Comparison of ENCODE assay signal across 8 cellular contexts in the genomic region with DNA sequence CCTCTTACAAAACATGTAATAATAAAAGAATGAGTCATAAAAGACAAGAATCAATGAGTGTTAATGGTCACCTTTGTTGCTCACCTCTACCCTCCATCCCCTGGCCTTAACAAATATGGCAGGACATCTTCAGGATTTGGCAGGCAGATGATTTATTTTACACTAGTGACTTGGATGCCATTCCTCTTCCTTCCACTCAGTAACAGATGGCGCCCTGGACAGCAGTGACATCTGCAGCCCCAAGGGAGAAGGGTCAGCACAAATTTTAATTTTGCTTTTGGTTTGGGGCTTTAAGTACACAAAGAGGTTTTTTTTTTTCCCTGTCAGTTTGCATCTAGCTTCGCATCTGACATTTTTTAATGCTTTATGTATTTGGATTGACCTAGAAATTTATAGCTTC.
A peak's percentile ranks its signal among the peaks of the same experiment; 100 is the strongest.
DNase-seq lines count a peak whose midpoint lies in the region; ATAC-seq, FAIRE-seq and TF ChIP-seq lines count a peak whose summit lies in the region.
"Not testable (repeated sequence)": the region's sequence is repeated elsewhere in the genome, so short reads cannot be mapped to it uniquely, and the experiment has no call there.

No MANE protein-coding gene starts in this region.

- not testable (repeated sequence) for H3K4me3 ChIP-seq in BE2C (ENCODE audit: low read depth, low read length); GM23338; NB4 (ENCODE audit: low read depth, low read length); K562

- H3K4me1 ChIP-seq in BE2C; GM23338 (ENCODE audit: insufficient read depth); K562 (replicated peaks in 1 of 2; ENCODE audit: control insufficient read depth in 2 of 2, insufficient read depth in 2 of 2, low read length in 2 of 2): not testable (repeated sequence)

- not testable (repeated sequence) for H4K20me1 ChIP-seq in GM23338 (replicated peaks; ENCODE audit: insufficient read depth); K562 (replicated peaks; ENCODE audit: control insufficient read depth, insufficient read depth, low read length)

- TF ChIP-seq POLR2A in NB4 (IDR thresholded peaks at IDR 0.05; ENCODE audit: extremely low read depth, insufficient read length); K562 (conservative IDR thresholded peaks at IDR 0.05): not testable (repeated sequence)

- H3K9ac ChIP-seq in K562 (ENCODE audit: insufficient read depth in 1 of 2, low read depth in 2 of 2, low read length in 2 of 2) = not testable (repeated sequence)

- not testable (repeated sequence) for H3K27me3 Mint-ChIP-seq in GM23338 (ENCODE audit: insufficient read depth, low read depth, poor library complexity); natural killer cell (ENCODE audit: low read depth in 2 of 2)

- H3K27me3 ChIP-seq in BE2C; GM23338 (ENCODE audit: insufficient read depth); K562 (ENCODE audit: control insufficient read depth in 2 of 2, insufficient read depth in 2 of 2, low read length in 2 of 2): not testable (repeated sequence)

- POLR2A ChIA-PET in K562 (lab: Yijun Ruan, JAX) = not testable (repeated sequence)

- not testable (repeated sequence) for TF ChIP-seq CTCF in BE2C (IDR thresholded peaks at IDR 0.05; ENCODE audit: low read depth, low read length); natural killer cell (IDR thresholded peaks at IDR 0.05)
- TF ChIP-seq CTCF in GM23338 (conservative IDR thresholded peaks at IDR 0.05; ENCODE audit: low read depth in 2 of 2) (peak in 1 of 2 experiments; percentile 50; a peak in 2 of 4 replicates), NB4 (IDR thresholded peaks at IDR 0.05; ENCODE audit: low read depth, low read length) (peak; percentile 6), K562 (IDR thresholded peaks at IDR 0.05 in 2 of 3, conservative IDR thresholded peaks at IDR 0.05 in 1 of 3; ENCODE audit: insufficient read depth in 2 of 3, low read depth in 1 of 3, low read length in 3 of 3) (peak in 2 of 3 experiments; percentile 44 to 62; a peak in 4 of 6 replicates)

- not testable (repeated sequence) for H3K27ac Mint-ChIP-seq in GM23338, natural killer cell

- CTCF ChIA-PET in K562 (lab: Yijun Ruan, JAX; ENCODE audit: low intra/inter-chr PET ratio) = not testable (repeated sequence)

- ATAC-seq in GM18519 (IDR thresholded peaks at IDR 0.05; ENCODE audit: low FRiP score, unreplicated experiment) (peak; percentile 71), GM19455 (IDR thresholded peaks at IDR 0.05; ENCODE audit: unreplicated experiment) (peak; percentile 81), GM23338 (peak; percentile 96), HG03139 (IDR thresholded peaks at IDR 0.05; ENCODE audit: unreplicated experiment) (peak; percentile 84), K562 (peak; percentile 93), natural killer cell (peak in 2 of 3 donors; percentile 61 to 64)

- H3K36me3 Mint-ChIP-seq in GM23338 (ENCODE audit: low read depth); natural killer cell: not testable (repeated sequence)

- not testable (repeated sequence) for H3K9me1 ChIP-seq in K562 (ENCODE audit: control insufficient read depth, insufficient read depth, low read length)

- H3K36me3 ChIP-seq in BE2C; GM23338 (ENCODE audit: insufficient read depth); K562 (ENCODE audit: control insufficient read depth, insufficient read depth, low read length): not testable (repeated sequence)

- 0% methylated on average over 1 of the region's 2 CpGs for WGBS in K562 (ENCODE audit: insufficient coverage, low coverage, missing lambda C conversion rate)

- H2AFZ ChIP-seq in GM23338; K562 (ENCODE audit: low read depth, low read length): not testable (repeated sequence)

- H3K4me2 ChIP-seq in GM23338; K562 (ENCODE audit: insufficient read depth, low read length): not testable (repeated sequence)

- not testable (repeated sequence) for H3F3A ChIP-seq in GM23338 (replicated peaks; ENCODE audit: low read depth)

- not testable (repeated sequence) for TF ChIP-seq RAD21 in K562 (CRISPR knock-in tag; conservative IDR thresholded peaks at IDR 0.05 in 1 of 2, IDR thresholded peaks at IDR 0.05 in 1 of 2)

- peak; percentile 16 for DNase-seq in BE2C
- DNase-seq in GM23338 (ENCODE audit: low spot score); NB4 (ENCODE audit: low read depth); K562 (ENCODE audit: extremely low read depth in 1 of 4, low spot score in 3 of 4); natural killer cell: not testable (repeated sequence)

- H3K4me3 Mint-ChIP-seq in GM23338, natural killer cell: not testable (repeated sequence)

- not testable (repeated sequence) for H3K27ac ChIP-seq in GM23338 (ENCODE audit: low read depth); K562 (ENCODE audit: extremely low read depth, low read depth, low read length)

- intact Hi-C loops in K562 (cut with micrococcal nuclease); natural killer cell (cut with micrococcal nuclease): not testable (repeated sequence)

- not testable (repeated sequence) for FAIRE-seq in K562 (lab: Jason Lieb, UNC)

- in situ Hi-C loops in K562 (cut with MboI) = not testable (repeated sequence)

- not testable (repeated sequence) for BruUV-seq in K562 (replicated peaks; lab: Mats Ljungman, UMichigan)

- H3K9me3 Mint-ChIP-seq in GM23338, natural killer cell: not testable (repeated sequence)

- H3K79me2 ChIP-seq in GM23338 (replicated peaks; ENCODE audit: insufficient read depth); K562 (ENCODE audit: control insufficient read depth, insufficient read depth, low read length): not testable (repeated sequence)

- H3K9me3 ChIP-seq in BE2C; K562 (replicated peaks; ENCODE audit: control insufficient read depth, insufficient read depth, low read depth, low read length): not testable (repeated sequence)

- TF ChIP-seq EP300 in K562 (IDR thresholded peaks at IDR 0.05; ENCODE audit: low read length) = not testable (repeated sequence)

- not testable (repeated sequence) for H3K4me1 Mint-ChIP-seq in GM23338, natural killer cell

- not testable (repeated sequence) for H3K9me2 ChIP-seq in GM23338 (ENCODE audit: insufficient read depth)

TF ChIP-seq in K562, 482 proteins besides CTCF, POLR2A, EP300 and RAD21:
- TF ChIP-seq NFE2 (IDR thresholded peaks at IDR 0.05; ENCODE audit: low read depth) = 0 out of 2 replicates have a peak, but pooled peaks have one; percentile 10
